ENCODE assay signal across 1 cellular context in genomic region chr2:239444626-239445625, GRCh38.
A peak's percentile ranks its signal among the peaks of the same experiment; 100 is the strongest.
TF ChIP-seq lines count a peak whose summit lies in the region.

No MANE protein-coding gene starts in this region.

TF ChIP-seq in HepG2, 621 proteins besides CTCF, POLR2A, EP300 and RAD21 (continued from another document and continues in another):
- TF ChIP-seq PATZ1 (CRISPR knock-in tag; IDR thresholded peaks at IDR 0.05) (peak; percentile 52), DNMT3B (CRISPR knock-in tag; conservative IDR thresholded peaks at IDR 0.05) (no peak; the same call in 1 of the 2 replicates), SALL1 (CRISPR knock-in tag; IDR thresholded peaks at IDR 0.05) (peak; percentile 66; the same call in 1 of the 2 replicates), ZMYM3 (CRISPR knock-in tag; IDR thresholded peaks at IDR 0.05) (no peak), ZMYM4 (CRISPR knock-in tag; IDR thresholded peaks at IDR 0.05) (no peak), NFE2L1 (CRISPR knock-in tag; IDR thresholded peaks at IDR 0.05; ENCODE audit: borderline replicate concordance) (no peak), ZNF253 (CRISPR knock-in tag; IDR thresholded peaks at IDR 0.05; ENCODE audit: borderline replicate concordance) (no peak), THAP11 (CRISPR knock-in tag; IDR thresholded peaks at IDR 0.05) (peak; percentile 55; the same call in 1 of the 2 replicates), ARHGAP35 (CRISPR knock-in tag; IDR thresholded peaks at IDR 0.05; ENCODE audit: borderline replicate concordance) (no peak), SOX6 (IDR thresholded peaks at IDR 0.05) (no peak), SOX6 (CRISPR knock-in tag; IDR thresholded peaks at IDR 0.05) (peak; percentile 92), SMC3 (IDR thresholded peaks at IDR 0.05; ENCODE audit: low read length) (peak; percentile 38; the same call in 1 of the 2 replicates), HMG20A (CRISPR knock-in tag; IDR thresholded peaks at IDR 0.05; ENCODE audit: borderline replicate concordance) (peak; percentile 37), ZNF12 (CRISPR knock-in tag; IDR thresholded peaks at IDR 0.05) (peak; percentile 73), ZNF138 (CRISPR knock-in tag; IDR thresholded peaks at IDR 0.05; ENCODE audit: low read depth) (no peak), HMG20B (CRISPR knock-in tag; conservative IDR thresholded peaks at IDR 0.05) (peak; percentile 35; the same call in 1 of the 2 replicates), AGO2 (optimal IDR thresholded peaks at IDR 0.05; ENCODE audit: low read depth, low read length) (no peak), ATF2 (CRISPR knock-in tag; IDR thresholded peaks at IDR 0.05) (no peak), ZNF598 (CRISPR knock-in tag; IDR thresholded peaks at IDR 0.05; ENCODE audit: borderline replicate concordance) (0 out of 2 replicates have a peak, but pooled peaks have one; percentile 11), FUBP1 (CRISPR knock-in tag; IDR thresholded peaks at IDR 0.05; ENCODE audit: borderline replicate concordance) (no peak), MYNN (CRISPR knock-in tag; IDR thresholded peaks at IDR 0.05; ENCODE audit: low read depth) (no peak), HOXA3 (CRISPR knock-in tag; IDR thresholded peaks at IDR 0.05) (peak; percentile 38; the same call in 1 of the 2 replicates), KDM5B (CRISPR knock-in tag; IDR thresholded peaks at IDR 0.05; ENCODE audit: borderline replicate concordance) (no peak), ZNF446 (CRISPR knock-in tag; IDR thresholded peaks at IDR 0.05) (no peak), ZBTB42 (CRISPR knock-in tag; IDR thresholded peaks at IDR 0.05) (no peak), HNRNPUL1 (IDR thresholded peaks at IDR 0.05; ENCODE audit: low read depth, low read length) (no peak), USF2 (IDR thresholded peaks at IDR 0.05; ENCODE audit: low read depth, low read length) (no peak), USF2 (CRISPR knock-in tag; IDR thresholded peaks at IDR 0.05; ENCODE audit: borderline replicate concordance) (no peak), ATF7-NPFF (CRISPR knock-in tag; IDR thresholded peaks at IDR 0.05; ENCODE audit: low read depth) (no peak), NR1H2 (CRISPR knock-in tag; IDR thresholded peaks at IDR 0.05; ENCODE audit: borderline replicate concordance, low read depth) (no peak), SRF (IDR thresholded peaks at IDR 0.05; ENCODE audit: low read depth, low read length) (no peak), KDM2A (CRISPR knock-in tag; IDR thresholded peaks at IDR 0.05; ENCODE audit: borderline replicate concordance, low read depth) (no peak), ZSCAN31 (CRISPR knock-in tag; IDR thresholded peaks at IDR 0.05; ENCODE audit: low read depth) (no peak), RFXANK (CRISPR knock-in tag; IDR thresholded peaks at IDR 0.05) (no peak), CHD2 (IDR thresholded peaks at IDR 0.05; ENCODE audit: low read depth, low read length) (no peak), TSC22D2 (CRISPR knock-in tag; IDR thresholded peaks at IDR 0.05; ENCODE audit: borderline replicate concordance) (no peak), SCMH1 (CRISPR knock-in tag; IDR thresholded peaks at IDR 0.05; ENCODE audit: borderline replicate concordance) (no peak), ATF1 (CRISPR knock-in tag; IDR thresholded peaks at IDR 0.05) (no peak), ZNF205 (CRISPR knock-in tag; IDR thresholded peaks at IDR 0.05) (no peak), MEIS2 (CRISPR knock-in tag; IDR thresholded peaks at IDR 0.05) (no peak), SP4 (CRISPR knock-in tag; IDR thresholded peaks at IDR 0.05) (no peak), RCOR2 (CRISPR knock-in tag; IDR thresholded peaks at IDR 0.05) (0 out of 2 replicates have a peak, but pooled peaks have one; percentile 12)
- TF ChIP-seq, protein P1, sequence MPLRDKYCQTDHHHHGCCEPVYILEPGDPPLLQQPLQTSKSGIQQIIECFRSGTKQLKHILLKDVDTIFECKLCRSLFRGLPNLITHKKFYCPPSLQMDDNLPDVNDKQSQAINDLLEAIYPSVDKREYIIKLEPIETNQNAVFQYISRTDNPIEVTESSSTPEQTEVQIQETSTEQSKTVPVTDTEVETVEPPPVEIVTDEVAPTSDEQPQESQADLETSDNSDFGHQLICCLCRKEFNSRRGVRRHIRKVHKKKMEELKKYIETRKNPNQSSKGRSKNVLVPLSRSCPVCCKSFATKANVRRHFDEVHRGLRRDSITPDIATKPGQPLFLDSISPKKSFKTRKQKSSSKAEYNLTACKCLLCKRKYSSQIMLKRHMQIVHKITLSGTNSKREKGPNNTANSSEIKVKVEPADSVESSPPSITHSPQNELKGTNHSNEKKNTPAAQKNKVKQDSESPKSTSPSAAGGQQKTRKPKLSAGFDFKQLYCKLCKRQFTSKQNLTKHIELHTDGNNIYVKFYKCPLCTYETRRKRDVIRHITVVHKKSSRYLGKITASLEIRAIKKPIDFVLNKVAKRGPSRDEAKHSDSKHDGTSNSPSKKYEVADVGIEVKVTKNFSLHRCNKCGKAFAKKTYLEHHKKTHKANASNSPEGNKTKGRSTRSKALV (CRISPR knock-in tag; IDR thresholded peaks at IDR 0.05) = no peak
- TF ChIP-seq, protein P2, sequence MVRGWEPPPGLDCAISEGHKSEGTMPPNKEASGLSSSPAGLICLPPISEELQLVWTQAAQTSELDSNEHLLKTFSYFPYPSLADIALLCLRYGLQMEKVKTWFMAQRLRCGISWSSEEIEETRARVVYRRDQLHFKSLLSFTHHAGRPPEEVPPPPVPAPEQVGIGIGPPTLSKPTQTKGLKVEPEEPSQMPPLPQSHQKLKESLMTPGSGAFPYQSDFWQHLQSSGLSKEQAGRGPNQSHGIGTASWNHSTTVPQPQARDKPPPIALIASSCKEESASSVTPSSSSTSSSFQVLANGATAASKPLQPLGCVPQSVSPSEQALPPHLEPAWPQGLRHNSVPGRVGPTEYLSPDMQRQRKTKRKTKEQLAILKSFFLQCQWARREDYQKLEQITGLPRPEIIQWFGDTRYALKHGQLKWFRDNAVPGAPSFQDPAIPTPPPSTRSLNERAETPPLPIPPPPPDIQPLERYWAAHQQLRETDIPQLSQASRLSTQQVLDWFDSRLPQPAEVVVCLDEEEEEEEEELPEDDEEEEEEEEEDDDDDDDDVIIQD (CRISPR knock-in tag; IDR thresholded peaks at IDR 0.05; ENCODE audit: low read depth) = no peak
- TF ChIP-seq, protein P3, sequence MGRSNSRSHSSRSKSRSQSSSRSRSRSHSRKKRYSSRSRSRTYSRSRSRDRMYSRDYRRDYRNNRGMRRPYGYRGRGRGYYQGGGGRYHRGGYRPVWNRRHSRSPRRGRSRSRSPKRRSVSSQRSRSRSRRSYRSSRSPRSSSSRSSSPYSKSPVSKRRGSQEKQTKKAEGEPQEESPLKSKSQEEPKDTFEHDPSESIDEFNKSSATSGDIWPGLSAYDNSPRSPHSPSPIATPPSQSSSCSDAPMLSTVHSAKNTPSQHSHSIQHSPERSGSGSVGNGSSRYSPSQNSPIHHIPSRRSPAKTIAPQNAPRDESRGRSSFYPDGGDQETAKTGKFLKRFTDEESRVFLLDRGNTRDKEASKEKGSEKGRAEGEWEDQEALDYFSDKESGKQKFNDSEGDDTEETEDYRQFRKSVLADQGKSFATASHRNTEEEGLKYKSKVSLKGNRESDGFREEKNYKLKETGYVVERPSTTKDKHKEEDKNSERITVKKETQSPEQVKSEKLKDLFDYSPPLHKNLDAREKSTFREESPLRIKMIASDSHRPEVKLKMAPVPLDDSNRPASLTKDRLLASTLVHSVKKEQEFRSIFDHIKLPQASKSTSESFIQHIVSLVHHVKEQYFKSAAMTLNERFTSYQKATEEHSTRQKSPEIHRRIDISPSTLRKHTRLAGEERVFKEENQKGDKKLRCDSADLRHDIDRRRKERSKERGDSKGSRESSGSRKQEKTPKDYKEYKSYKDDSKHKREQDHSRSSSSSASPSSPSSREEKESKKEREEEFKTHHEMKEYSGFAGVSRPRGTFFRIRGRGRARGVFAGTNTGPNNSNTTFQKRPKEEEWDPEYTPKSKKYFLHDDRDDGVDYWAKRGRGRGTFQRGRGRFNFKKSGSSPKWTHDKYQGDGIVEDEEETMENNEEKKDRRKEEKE (IDR thresholded peaks at IDR 0.05) = no peak
- TF ChIP-seq, protein P4, sequence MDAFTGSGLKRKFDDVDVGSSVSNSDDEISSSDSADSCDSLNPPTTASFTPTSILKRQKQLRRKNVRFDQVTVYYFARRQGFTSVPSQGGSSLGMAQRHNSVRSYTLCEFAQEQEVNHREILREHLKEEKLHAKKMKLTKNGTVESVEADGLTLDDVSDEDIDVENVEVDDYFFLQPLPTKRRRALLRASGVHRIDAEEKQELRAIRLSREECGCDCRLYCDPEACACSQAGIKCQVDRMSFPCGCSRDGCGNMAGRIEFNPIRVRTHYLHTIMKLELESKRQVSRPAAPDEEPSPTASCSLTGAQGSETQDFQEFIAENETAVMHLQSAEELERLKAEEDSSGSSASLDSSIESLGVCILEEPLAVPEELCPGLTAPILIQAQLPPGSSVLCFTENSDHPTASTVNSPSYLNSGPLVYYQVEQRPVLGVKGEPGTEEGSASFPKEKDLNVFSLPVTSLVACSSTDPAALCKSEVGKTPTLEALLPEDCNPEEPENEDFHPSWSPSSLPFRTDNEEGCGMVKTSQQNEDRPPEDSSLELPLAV (CRISPR knock-in tag; conservative IDR thresholded peaks at IDR 0.05; ENCODE audit: low read depth) = no peak
